ENCODE assay signal across 17 cellular contexts in the genomic region with DNA sequence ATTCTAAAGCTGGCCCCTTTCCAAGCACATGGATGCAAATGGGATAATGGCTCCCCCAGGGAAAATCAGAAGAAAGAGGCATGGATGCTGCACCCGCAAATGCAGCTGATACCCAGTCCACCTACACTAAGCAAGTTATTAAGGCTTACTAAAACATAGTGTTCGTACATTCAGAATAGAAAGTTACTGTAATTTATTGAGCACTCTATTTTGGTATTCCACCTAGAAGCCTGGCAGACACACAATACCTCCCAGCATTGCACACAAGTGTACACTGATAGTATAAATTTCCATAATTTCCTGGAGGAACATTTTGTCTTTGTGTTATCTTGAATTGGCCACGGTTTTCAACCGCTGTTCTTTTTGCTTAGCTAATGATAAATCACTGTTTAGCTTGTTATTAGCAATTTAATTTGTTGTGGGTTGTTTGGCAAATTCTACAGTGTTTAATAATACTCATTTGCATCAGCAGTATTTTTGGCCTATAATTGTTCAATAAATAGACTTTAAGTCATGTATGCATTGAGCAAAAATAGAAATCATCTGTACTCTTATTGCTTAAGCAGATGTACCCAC.
"Had no signal": no experiment of that assay in that cellular context is flagged by ENCODE, and none has a peak within 500 bp of the region (broad histone marks: within the 10 kb centered on the region; RNA-seq: fewer than 3 reads in every experiment).

No MANE protein-coding gene starts in this region.

- ATAC-seq: activated CD4-positive, alpha-beta T cell treated with anti-CD3 and anti-CD28 coated beads for 36 hours; activated naive CD4-positive, alpha-beta T cell treated with anti-CD3 and anti-CD28 coated beads, Interleukin-2, amount 50 U/mL, for 72 hours; activated T-helper 17 cell treated with anti-CD3 and anti-CD28 coated beads, Interleukin-2, amount 50 U/mL, for 72 hours; left lung; T-helper 17 cell had no signal

- DNase-seq: activated B cell treated with CpG ODN at 0.5 μM for 24 hours; activated CD4-positive, alpha-beta T cell treated with anti-CD3 and anti-CD28 coated beads for 36 hours; activated CD4-positive, alpha-beta T cell treated with anti-CD3 and anti-CD28 coated beads, Interleukin-2, amount 50 U/mL, for 4 hours; activated CD8-positive, alpha-beta memory T cell treated with anti-CD3 and anti-CD28 coated beads for 24 hours; activated CD8-positive, alpha-beta memory T cell treated with anti-CD3 and anti-CD28 coated beads, Interleukin-2, amount 50 U/mL, for 4 hours; activated T-cell treated with anti-CD3 and anti-CD28 coated beads, Interleukin-2, amount 50 U/mL, for 24 hours; aorta; effector CD4-positive, alpha-beta T cell; heart right ventricle; left lung; mammary epithelial cell; nephron progenitor cell; stimulated activated CD4-positive, alpha-beta T cell treated with anti-CD3 and anti-CD28 coated beads, Interleukin-4, amount 100 ng/mL, for 1 hour; stimulated activated naive CD4-positive, alpha-beta T cell treated with Interleukin-2 at 50 U/mL for 16 hours; T-helper 17 cell had no signal
